19 cellular contexts compared by ENCODE assay signal in the genomic region with DNA sequence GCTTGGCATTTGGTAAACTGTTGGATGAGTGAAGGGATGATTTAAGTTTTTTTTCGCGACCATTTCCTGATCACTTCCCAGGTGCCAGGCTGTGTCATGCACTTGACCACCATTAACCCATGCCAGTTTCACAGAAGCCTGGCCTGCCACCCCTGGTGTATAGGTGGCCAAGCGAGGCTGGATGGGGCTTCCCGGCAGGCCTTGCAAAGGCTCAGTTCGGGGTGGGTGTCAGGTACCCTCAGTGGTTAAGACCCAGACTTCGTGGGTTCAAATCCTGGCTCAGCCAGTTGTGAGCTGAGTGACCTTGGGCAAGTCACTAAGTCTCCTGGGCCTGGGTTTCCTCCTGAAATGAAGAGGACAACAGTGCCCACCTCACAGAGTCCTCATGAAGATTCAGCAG.
"Had no signal": no experiment of that assay in that cellular context is flagged by ENCODE, and none has a peak within 500 bp of the region (broad histone marks: within the 10 kb centered on the region; RNA-seq: fewer than 3 reads in every experiment).

No MANE protein-coding gene starts in this region.

- H3K9me2 ChIP-seq: SK-N-SH had no signal

- H3K27me3 Mint-ChIP-seq: activated CD8-positive, alpha-beta memory T cell treated with anti-CD3 and anti-CD28 coated beads, Interleukin-2, amount 10 ng/mL, durations not matched to agents 7 days and 5 days; stimulated activated memory B cell treated with anti-CD40 and anti-IgM and Interleukin-4, amounts not matched to agents 10 μg/mL and 1 μg/mL and 100 μg/mL, for 72 hours; T-helper 17 cell had no signal

- H3K27ac ChIP-seq: hepatocyte, right lobe of liver had no signal

- DNase-seq: activated CD4-positive, alpha-beta T cell treated with anti-CD3 and anti-CD28 coated beads, Interleukin-2, amount 50 U/mL, for 48 hours; activated CD4-positive, CD25-positive, alpha-beta regulatory T cell treated with anti-CD3 and anti-CD28 coated beads, Interleukin-2, amount 50 U/mL, for 72 hours; activated CD8-positive, alpha-beta memory T cell treated with anti-CD3 and anti-CD28 coated beads, Interleukin-2, amount 10 ng/mL, durations not matched to agents 7 days and 5 days; activated naive CD4-positive, alpha-beta T cell; activated T-cell treated with anti-CD3 and anti-CD28 coated beads, Interleukin-2, amount 50 U/mL, for 48 hours; amygdala; endodermal cell; erythroblast; occipital lobe; psoas muscle; spleen; stimulated activated CD4-positive, alpha-beta T cell treated with anti-CD3 and anti-CD28 coated beads, Interleukin-1b, Interleukin-23, amount 100 ng/mL, for 48 hours; T-helper 17 cell; transverse colon had no signal

- H3K27me3 ChIP-seq: hepatocyte, right lobe of liver, spleen, transverse colon had no signal

- H2AFZ ChIP-seq: hepatocyte had no signal

- H3K4me3 ChIP-seq: hepatocyte, right lobe of liver, transverse colon had no signal

- H3K9me3 ChIP-seq: psoas muscle, right lobe of liver, SK-N-SH, spleen, transverse colon had no signal

- H3K9me3 Mint-ChIP-seq: endodermal cell; mesothelial cell of epicardium; stimulated activated memory B cell treated with anti-CD40 and anti-IgM and Interleukin-4, amounts not matched to agents 10 μg/mL and 1 μg/mL and 100 μg/mL, for 72 hours had no signal

- H3K27ac Mint-ChIP-seq: activated CD8-positive, alpha-beta memory T cell treated with anti-CD3 and anti-CD28 coated beads, Interleukin-2, amount 10 ng/mL, durations not matched to agents 7 days and 5 days; mesothelial cell of epicardium had no signal
